In genomic region chr20:22795897-22796296, GRCh38 we compare ENCODE assay signal across 9 cellular contexts.
DNase-seq lines count a peak whose midpoint lies in the region; ATAC-seq and TF ChIP-seq lines count a peak whose summit lies in the region.
"Had no signal": no experiment of that assay in that cellular context is flagged by ENCODE, and none has a peak within 500 bp of the region (broad histone marks: within the 10 kb centered on the region; RNA-seq: fewer than 3 reads in every experiment).

No MANE protein-coding gene starts in this region.

- 56 to 65% methylated on average over 5 of the region's 5 CpGs for WGBS in sigmoid colon, 2 donors

- intact Hi-C loops in sigmoid colon (cut with DNase I) = no loop called here

- no peak for ATAC-seq in GM18873 (IDR thresholded peaks at IDR 0.05; ENCODE audit: low FRiP score, unreplicated experiment)
- no peak for ATAC-seq in HG03442 (IDR thresholded peaks at IDR 0.05; ENCODE audit: unreplicated experiment)

- no peak for TF ChIP-seq POLR2A in sigmoid colon (IDR thresholded peaks at IDR 0.05)

- peak; percentile 85 for DNase-seq in GM04504 (ENCODE audit: low read depth)
- DNase-seq in amniotic epithelial cell (ENCODE audit: low read depth) = peak; percentile 100
- DNase-seq in glomerular visceral epithelial cell (ENCODE audit: extremely low spot score) = peak; percentile 99
- peak; percentile 89 for DNase-seq in sigmoid colon
- no peak for DNase-seq in stimulated activated CD8-positive, alpha-beta memory T cell treated with anti-CD3 and anti-CD28 coated beads, Interleukin-4, amount 100 ng/mL, for 48 hours
- DNase-seq in COR-L47 (lab: John Stamatoyannopoulos, UW) = no peak
- DNase-seq: DMS79 had no signal

- H3K27me3 ChIP-seq in sigmoid colon = no peaks in the 10 kb centered on the region

- peaks cover 0 to 9% (median 3%) of the 10 kb centered on the region in 4 donors for H3K4me1 ChIP-seq in sigmoid colon

- no peak overlapping the region for H3K4me3 ChIP-seq in sigmoid colon

- H3K9me3 ChIP-seq in sigmoid colon = no peaks in the 10 kb centered on the region

- H3K36me3 ChIP-seq in sigmoid colon = no peaks in the 10 kb centered on the region

- no peak for TF ChIP-seq CTCF in sigmoid colon (IDR thresholded peaks at IDR 0.05)

- TF ChIP-seq EP300 in sigmoid colon (IDR thresholded peaks at IDR 0.05) = no peak

- H3K27ac ChIP-seq in sigmoid colon = peak overlapping the region in 3 of 4 donors; percentile 48 to 59 (median 51)

Comparison
In these comparisons a context has a peak if more than half of its experiments do, and no peak if none do; other contexts are left out.
1. DNase-seq: peak in GM04504 (single experiment), amniotic epithelial cell (single experiment), glomerular visceral epithelial cell (single experiment) and sigmoid colon (single experiment); none in stimulated activated CD8-positive, alpha-beta memory T cell treated with anti-CD3 and anti-CD28 coated beads, Interleukin-4, amount 100 ng/mL, for 48 hours (single experiment) and COR-L47 (single experiment).